8 cellular contexts compared by ENCODE assay signal in genomic region chr16:18969050-18969854, GRCh38. TPM values are rescaled to one million over a fixed set of nuclear protein-coding genes. Genes with fewer than 3 reads are reported as not detected.
DNase-seq lines count a peak whose midpoint lies in the region; ATAC-seq and TF ChIP-seq lines count a peak whose summit lies in the region.

No MANE protein-coding gene starts in this region.

- H3K4me3 ChIP-seq in AG04450 (ENCODE audit: low read depth, low read length), result peak overlapping the region; percentile 38

- no peaks in the 10 kb centered on the region for H3K9me3 ChIP-seq in AG04450 (ENCODE audit: control insufficient read depth, insufficient read depth, low read length)

- H3K27me3 ChIP-seq in AG04450 (ENCODE audit: control insufficient read depth, insufficient read depth, low read length), result peaks cover 4% of the 10 kb centered on the region

- CTCF ChIA-PET in AG04450 (lab: Charles Lee), result interaction anchor here (0.5 to 3.1 kb wide), 44 partner anchors 8 to 853 kb away, joined by 3 to 44 read pairs (median 4); partner anchors contain the start of genes ARL6IP1, RPS15A and TMC7

- no peak for ATAC-seq in GM18498 (IDR thresholded peaks at IDR 0.05; ENCODE audit: unreplicated experiment)

- no peak overlapping the region for H3K27ac ChIP-seq in AG04450 (ENCODE audit: low read depth, low read length)

- POLR2A ChIA-PET in AG04450 (lab: Yijun Ruan, JAX), result no interaction called here

- peak; percentile 93 for TF ChIP-seq CTCF in AG04450 (IDR thresholded peaks at IDR 0.05; ENCODE audit: low read depth, low read length)

- peak; percentile 23 for DNase-seq in AG04450 (ENCODE audit: low read depth, low spot score)
- DNase-seq in GOT3 (lab: John Stamatoyannopoulos, UW), result peak; percentile 54
- DNase-seq in NCI-H2227 treated with DMSO at 0.1 percent for 48 hours (lab: John Stamatoyannopoulos, UW), result peak; percentile 90
- peak; percentile 66 for DNase-seq in activated CD4-positive, alpha-beta T cell treated with anti-CD3 and anti-CD28 coated beads for 1 hour
- DNase-seq in cerebellar cortex (ENCODE audit: low spot score), result peak; percentile 91
- DNase-seq in left kidney (ENCODE audit: low read depth, low spot score), result peak; percentile 89
- peak; percentile 77 to 80 for DNase-seq in stimulated activated CD4-positive, alpha-beta T cell treated with anti-CD3 and anti-CD28 coated beads, Interleukin-1b, Interleukin-23, amount 100 ng/mL, for 4 hours (ENCODE audit: low read depth in 2 of 2)

RNA-seq across cellular contexts. Expression of gene TMC7, which starts 14.5 kb away (rescaled TPM):
- polyA plus RNA-seq in AG04450 (2011; rRNA removed), result 0.37 and 0.42 TPM in 2 replicates
- 0.46 and 0.52 TPM in 2 replicates for polyA minus RNA-seq in AG04450 (2011; rRNA and poly(A)+ RNA removed)

RNA-seq across cellular contexts. Expression of gene SMG1, which starts 43.0 kb away (rescaled TPM):
- polyA plus RNA-seq in AG04450 (2011; rRNA removed), result 30.3 and 38.7 TPM in 2 replicates
- 131 and 163 TPM in 2 replicates for polyA minus RNA-seq in AG04450 (2011; rRNA and poly(A)+ RNA removed)

Comparison
In these comparisons a context has a peak if more than half of its experiments do, and no peak if none do; other contexts are left out.
1. DNase-seq: peak in every context shown above with its lines; median percentile 91 in cerebellar cortex; 90 in NCI-H2227 treated with DMSO at 0.1 percent for 48 hours; 89 in left kidney; 78 in stimulated activated CD4-positive, alpha-beta T cell treated with anti-CD3 and anti-CD28 coated beads, Interleukin-1b, Interleukin-23, amount 100 ng/mL, for 4 hours; 66 in activated CD4-positive, alpha-beta T cell treated with anti-CD3 and anti-CD28 coated beads for 1 hour; 54 in GOT3; 23 in AG04450.